Comparison of ENCODE assay signal across 1 cellular context in the genomic region with DNA sequence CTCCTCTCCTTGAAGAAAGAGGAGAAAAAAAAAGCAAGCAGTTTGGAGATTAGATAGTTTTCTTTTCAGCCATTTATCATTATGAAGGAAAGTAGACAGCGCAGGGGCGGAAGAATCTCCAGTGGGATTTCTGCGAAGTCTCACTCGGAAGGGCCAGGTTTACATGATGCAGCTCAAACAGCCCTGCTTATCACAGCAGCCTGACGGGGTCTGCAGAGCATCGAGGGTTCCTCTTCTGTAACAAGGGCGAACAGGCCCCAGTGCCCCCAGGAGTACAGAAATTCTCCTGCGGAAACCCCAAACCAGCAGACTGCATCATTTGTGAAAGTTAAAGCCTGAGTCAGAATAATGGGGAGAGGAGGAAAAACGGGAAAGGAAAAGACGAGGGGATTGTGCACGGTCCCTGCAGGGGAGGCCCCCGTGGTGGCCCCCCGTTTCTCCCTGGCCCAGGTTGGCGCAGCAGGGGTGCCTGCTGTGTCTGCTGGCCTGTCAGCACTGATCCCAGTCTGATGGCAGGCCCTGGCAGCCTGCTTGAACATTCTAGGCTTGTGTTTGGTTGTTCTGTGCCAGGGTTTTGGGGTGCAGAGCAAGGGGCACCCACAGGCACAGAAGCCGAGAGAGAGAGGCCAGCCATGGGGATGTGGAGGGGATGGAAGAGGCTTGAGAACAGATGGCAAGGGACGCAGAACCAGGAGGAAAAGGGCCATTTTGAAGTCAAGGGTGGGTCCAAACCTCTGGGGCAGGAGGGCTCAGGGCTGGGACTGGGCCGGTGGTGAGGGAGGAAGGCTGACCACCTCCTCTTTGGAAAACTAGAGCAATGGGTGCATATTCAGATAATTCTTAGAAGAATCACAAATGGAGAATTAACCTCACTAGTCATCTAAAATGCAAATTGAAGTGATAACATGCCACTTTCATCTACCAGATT.
TF ChIP-seq lines count a peak whose summit lies in the region.

No MANE protein-coding gene starts in this region.

TF ChIP-seq in IMR-90, 13 proteins besides CTCF, POLR2A, EP300 and RAD21 (continued from another document):
- TF ChIP-seq, protein P1, sequence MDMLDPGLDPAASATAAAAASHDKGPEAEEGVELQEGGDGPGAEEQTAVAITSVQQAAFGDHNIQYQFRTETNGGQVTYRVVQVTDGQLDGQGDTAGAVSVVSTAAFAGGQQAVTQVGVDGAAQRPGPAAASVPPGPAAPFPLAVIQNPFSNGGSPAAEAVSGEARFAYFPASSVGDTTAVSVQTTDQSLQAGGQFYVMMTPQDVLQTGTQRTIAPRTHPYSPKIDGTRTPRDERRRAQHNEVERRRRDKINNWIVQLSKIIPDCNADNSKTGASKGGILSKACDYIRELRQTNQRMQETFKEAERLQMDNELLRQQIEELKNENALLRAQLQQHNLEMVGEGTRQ (IDR thresholded peaks at IDR 0.05; ENCODE audit: low read depth, low read length) = no peak
- no peak for TF ChIP-seq CEBPB (IDR thresholded peaks at IDR 0.05; ENCODE audit: low read depth, low read length)
- TF ChIP-seq NFE2L2 (IDR thresholded peaks at IDR 0.05; ENCODE audit: low read depth, low read length) = no peak
- no peak for TF ChIP-seq BHLHE40 (IDR thresholded peaks at IDR 0.05; ENCODE audit: low read depth, low read length)
- TF ChIP-seq RCOR1 (IDR thresholded peaks at IDR 0.05; ENCODE audit: insufficient replicate concordance, low read length) = no peak
- TF ChIP-seq RFX5 (IDR thresholded peaks at IDR 0.05; ENCODE audit: low read depth, low read length) = no peak
